In the genomic region with DNA sequence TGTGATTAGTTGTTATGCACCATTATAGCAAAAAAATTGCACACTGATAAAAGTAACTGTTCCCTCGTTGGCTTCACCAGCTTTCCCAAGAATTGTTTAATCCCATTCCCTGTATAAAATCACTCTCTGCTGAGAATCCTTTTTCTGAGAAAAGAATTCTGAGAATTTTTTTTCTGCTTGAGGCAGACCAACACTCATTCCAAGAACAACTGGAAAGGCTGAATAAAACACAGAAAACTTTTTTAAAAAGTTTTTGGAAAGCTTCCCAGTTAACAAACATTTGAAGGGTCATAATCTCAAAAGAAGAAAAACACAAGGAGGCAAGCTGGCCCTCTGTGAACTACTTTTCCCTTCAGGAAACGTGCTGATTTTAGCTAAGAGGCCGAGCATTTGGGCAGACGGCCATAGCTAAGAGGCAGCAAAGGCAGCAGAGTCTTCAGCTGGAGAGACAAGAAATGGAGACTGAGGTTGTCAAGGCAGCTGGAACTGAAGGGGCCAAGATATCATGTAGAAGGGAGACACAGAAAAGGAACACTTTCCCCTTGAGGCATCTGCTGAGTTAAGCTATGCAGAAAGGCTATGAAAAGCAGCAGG, we compare ENCODE assay signal across 3 cellular contexts. TPM values are rescaled to one million over a fixed set of nuclear protein-coding genes. Genes with fewer than 3 reads are reported as not detected.
"Had no signal": no experiment of that assay in that cellular context is flagged by ENCODE, and none has a peak within 500 bp of the region (broad histone marks: within the 10 kb centered on the region; RNA-seq: fewer than 3 reads in every experiment).

No MANE protein-coding gene starts in this region.

RNA-seq across cellular contexts. Expression of a gene that starts 16.5 kb away (rescaled TPM):
- total RNA-seq: activated T-cell treated with anti-CD3 and anti-CD28 coated beads, Interleukin-2, amount 50 U/mL, for 72 hours; frontal cortex had no signal
- polyA plus RNA-seq: SK-N-SH had no signal
